ENCODE assay signal across 8 cellular contexts in the genomic region with DNA sequence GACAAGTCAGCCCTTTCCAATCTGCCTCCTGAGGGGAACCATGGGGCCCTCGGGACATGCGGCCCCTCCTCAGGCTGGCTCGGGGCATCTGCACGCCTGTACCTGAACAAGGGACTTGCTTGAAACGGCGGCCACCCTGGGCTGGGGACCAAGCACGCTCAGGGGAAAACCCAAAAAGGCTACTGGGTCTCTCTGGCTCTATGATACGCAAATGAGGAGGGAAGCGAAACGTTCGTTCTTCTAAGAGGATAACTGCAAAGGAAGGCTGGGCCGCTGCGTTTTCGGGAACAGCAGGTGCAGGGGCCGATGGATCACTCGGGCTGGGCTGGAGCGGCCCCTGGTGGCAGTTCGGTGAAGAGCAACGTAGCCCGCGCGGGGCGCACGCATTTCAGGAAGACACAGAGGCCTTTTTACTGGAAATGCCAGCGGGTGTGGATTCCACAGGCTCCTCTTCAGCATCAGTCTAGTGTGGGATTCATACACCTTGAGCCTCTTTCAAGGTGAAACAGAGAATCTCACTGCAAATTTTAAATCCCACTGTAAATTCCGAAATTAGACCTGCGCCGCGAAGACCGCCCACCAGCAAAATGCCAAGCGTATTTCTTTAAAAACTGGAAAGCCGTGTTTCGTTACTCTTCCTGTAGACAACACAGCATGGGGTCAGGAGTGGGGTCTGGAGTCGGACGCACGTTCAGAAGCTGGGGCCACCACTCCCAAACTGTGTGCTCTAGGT. TPM values are rescaled to one million over a fixed set of nuclear protein-coding genes. Genes with fewer than 3 reads are reported as not detected.
DNase-seq lines count a peak whose midpoint lies in the region; ATAC-seq and TF ChIP-seq lines count a peak whose summit lies in the region.
"Not testable (repeated sequence)": the region's sequence is repeated elsewhere in the genome, so short reads cannot be mapped to it uniquely, and the experiment has no call there.

No MANE protein-coding gene starts in this region.

- H3K4me3 ChIP-seq in iPS DF 6.9 (ENCODE audit: low read length), result not testable (repeated sequence)

- DNase-seq in ACHN (peak; percentile 64), NCI-H2196 treated with DMSO at 0.1 percent for 48 hours (lab: John Stamatoyannopoulos, UW; ENCODE audit: unreplicated experiment) (peak; percentile 10), activated B cell treated with CpG ODN at 0.5 μM for 24 hours (peak; percentile 86), iPS DF 6.9 (ENCODE audit: low read depth, low spot score) (peak; percentile 45)
- peak; percentile 88 for DNase-seq in stimulated activated CD4-positive, alpha-beta T cell treated with anti-CD3 and anti-CD28 coated beads, Interleukin-12 subunit alpha, Interleukin-12 subunit beta, amount 100 ng/mL, for 4 hours

- in situ Hi-C loops in ACHN (cut with HindIII; ENCODE audit: low pct_ligation_motif_present, low pct_unique_long_range_greater_than_20kb, low sequenced_read_pairs), result not testable (repeated sequence)

- not testable (repeated sequence) for H3K4me1 Mint-ChIP-seq in activated B cell treated with CpG ODN at 0.5 μM for 24 hours
- peaks cover 37% of the 10 kb centered on the region for H3K4me1 Mint-ChIP-seq in brain

- TF ChIP-seq CTCF in activated B cell treated with CpG ODN at 0.5 μM for 24 hours (IDR thresholded peaks at IDR 0.05) (peak; percentile 40), brain (conservative IDR thresholded peaks at IDR 0.05) (peak; percentile 89 to 94)

- CTCF ChIA-PET in activated B cell treated with CpG ODN at 0.5 μM for 24 hours (lab: Charles Lee), result interaction anchor here (0.7 to 3.7 kb wide), 8 partner anchors 15 to 130 kb away, joined by 3 to 30 read pairs (median 4); no protein-coding TSS in a partner anchor

- not testable (repeated sequence) for H3K9me3 Mint-ChIP-seq in activated B cell treated with CpG ODN at 0.5 μM for 24 hours, brain

- ATAC-seq in GM18867 (IDR thresholded peaks at IDR 0.05; ENCODE audit: unreplicated experiment) (peak; percentile 64), HG03045 (IDR thresholded peaks at IDR 0.05; ENCODE audit: unreplicated experiment) (peak; percentile 71), activated B cell treated with CpG ODN at 0.5 μM for 24 hours (ENCODE audit: low read depth) (peak; percentile 89)

- H3K27ac Mint-ChIP-seq in activated B cell treated with CpG ODN at 0.5 μM for 24 hours, result peak overlapping the region; percentile 84
- peak overlapping the region; percentile 12 to 91 (median 76) for H3K27ac Mint-ChIP-seq in brain

- peaks cover 18% of the 10 kb centered on the region for H3K27me3 Mint-ChIP-seq in activated B cell treated with CpG ODN at 0.5 μM for 24 hours
- not testable (repeated sequence) for H3K27me3 Mint-ChIP-seq in brain

- not testable (repeated sequence) for H3K27me3 ChIP-seq in iPS DF 6.9 (ENCODE audit: control insufficient read depth, insufficient read depth, low read length)

- not testable (repeated sequence) for H3K36me3 ChIP-seq in iPS DF 6.9 (ENCODE audit: control insufficient read depth, insufficient read depth, low read length)

- WGBS in iPS DF 6.9 (ENCODE audit: insufficient coverage, insufficient read length), result no CpG with 5 or more reads among the region's 36 CpGs

- H3K27ac ChIP-seq in iPS DF 6.9 (ENCODE audit: low read length), result not testable (repeated sequence)

- intact Hi-C loops in activated B cell treated with CpG ODN at 0.5 μM for 24 hours (cut with micrococcal nuclease), result loop anchor here (1.0 kb wide), 5 partner anchors 14 to 130 kb away; no protein-coding TSS in a partner anchor

- H3K4me3 Mint-ChIP-seq in activated B cell treated with CpG ODN at 0.5 μM for 24 hours (peak overlapping the region; percentile 25), brain (peak overlapping the region in 4 of 5 experiments; percentile 11 to 42 (median 22))

- H3K9me3 ChIP-seq in iPS DF 6.9 (ENCODE audit: control insufficient read depth, insufficient read depth, low read length), result not testable (repeated sequence)

- H3K36me3 Mint-ChIP-seq in activated B cell treated with CpG ODN at 0.5 μM for 24 hours (ENCODE audit: low read depth); brain: not testable (repeated sequence)

- H3K4me1 ChIP-seq in iPS DF 6.9 (ENCODE audit: control insufficient read depth, insufficient read depth, low read length), result not testable (repeated sequence)

- POLR2A ChIA-PET in activated B cell treated with CpG ODN at 0.5 μM for 24 hours (lab: Charles Lee), result interaction anchor here (1.2 to 2.5 kb wide), 5 partner anchors 38 to 130 kb away, joined by 3 to 10 read pairs (median 4); a partner anchor contains a TSS

RNA-seq across cellular contexts. Expression of a gene that starts 27.0 kb away (rescaled TPM):
- not detected in 2 replicates for total RNA-seq in activated B cell treated with CpG ODN at 0.5 μM for 24 hours
- polyA plus RNA-seq in brain (ENCODE audit: insufficient read depth, low read depth, low replicate concordance), result 0.54 TPM

RNA-seq across cellular contexts. Expression of a gene that starts 40.1 kb away (rescaled TPM):
- 106 and 111 TPM in 2 replicates for total RNA-seq in activated B cell treated with CpG ODN at 0.5 μM for 24 hours
- polyA plus RNA-seq in brain (ENCODE audit: insufficient read depth, low read depth, low replicate concordance), result 101 TPM

RNA-seq across cellular contexts. Expression of a gene that starts 41.9 kb away (rescaled TPM):
- 62.8 and 72.3 TPM in 2 replicates for total RNA-seq in activated B cell treated with CpG ODN at 0.5 μM for 24 hours
- polyA plus RNA-seq in brain (ENCODE audit: insufficient read depth, low read depth, low replicate concordance), result 27.1 TPM

Comparison
In these comparisons a context has a peak if more than half of its experiments do, and no peak if none do; other contexts are left out.
1. DNase-seq: peak in every context shown above with its lines; median percentile 88 in stimulated activated CD4-positive, alpha-beta T cell treated with anti-CD3 and anti-CD28 coated beads, Interleukin-12 subunit alpha, Interleukin-12 subunit beta, amount 100 ng/mL, for 4 hours; 86 in activated B cell treated with CpG ODN at 0.5 μM for 24 hours; 64 in ACHN; 45 in iPS DF 6.9; 10 in NCI-H2196 treated with DMSO at 0.1 percent for 48 hours.